7 cellular contexts compared by ENCODE assay signal in genomic region chr12:91576432-91576831, GRCh38.
"Had no signal": no experiment of that assay in that cellular context is flagged by ENCODE, and none has a peak within 500 bp of the region (broad histone marks: within the 10 kb centered on the region; RNA-seq: fewer than 3 reads in every experiment).

No MANE protein-coding gene starts in this region.

- H3K9ac ChIP-seq: GM23248 had no signal

- DNase-seq: GM23248, GOT3, H7, IMR-90 had no signal

- FAIRE-seq: HTR-8/SVneo, K562 had no signal

- ATAC-seq: K562 had no signal

- H3K9me3 ChIP-seq: HAP-1 had no signal

- H3K4me3 ChIP-seq: GM23248, HAP-1, K562 had no signal

- H3K27ac ChIP-seq: GM23248 had no signal

- H3K36me3 ChIP-seq: HAP-1 had no signal
